In genomic region chr16:75653926-75654325, GRCh38 we compare ENCODE assay signal across 16 cellular contexts. TPM values are rescaled to one million over a fixed set of nuclear protein-coding genes. Genes with fewer than 3 reads are reported as not detected.
DNase-seq lines count a peak whose midpoint lies in the region; ATAC-seq and TF ChIP-seq lines count a peak whose summit lies in the region.
"Had no signal": no experiment of that assay in that cellular context is flagged by ENCODE, and none has a peak within 500 bp of the region (broad histone marks: within the 10 kb centered on the region; RNA-seq: fewer than 3 reads in every experiment).

No MANE protein-coding gene starts in this region.

- no peaks in the 10 kb centered on the region for H3K27me3 ChIP-seq in CD4-positive, CD25-positive, alpha-beta regulatory T cell (ENCODE audit: control insufficient read depth, insufficient read depth, low read length)

- in situ Hi-C loops in astrocyte of the spinal cord (cut with HindIII; ENCODE audit: low sequenced_read_pairs), result no loop called here

- intact Hi-C loops in natural killer cell (cut with micrococcal nuclease), result no loop called here

- no peaks in the 10 kb centered on the region for H3K27me3 Mint-ChIP-seq in CD4-positive, CD25-positive, alpha-beta regulatory T cell
- H3K27me3 Mint-ChIP-seq in IgD-negative memory B cell, result no peaks in the 10 kb centered on the region
- H3K27me3 Mint-ChIP-seq in natural killer cell (ENCODE audit: low read depth in 2 of 2), result no peaks in the 10 kb centered on the region

- H3K27ac Mint-ChIP-seq in CD4-positive, CD25-positive, alpha-beta regulatory T cell, result peak overlapping the region in 2 of 3 donors; percentile 13 to 89
- H3K27ac Mint-ChIP-seq in IgD-negative memory B cell (peak overlapping the region in 2 of 3 donors; percentile 78 to 86), natural killer cell (peak overlapping the region; percentile 99)

- no peaks in the 10 kb centered on the region for H3K9me3 Mint-ChIP-seq in CD4-positive, CD25-positive, alpha-beta regulatory T cell
- no peaks in the 10 kb centered on the region for H3K9me3 Mint-ChIP-seq in IgD-negative memory B cell
- no peaks in the 10 kb centered on the region for H3K9me3 Mint-ChIP-seq in natural killer cell

- H3K9me3 ChIP-seq in CD4-positive, CD25-positive, alpha-beta regulatory T cell (ENCODE audit: control insufficient read depth in 2 of 2, low read length in 2 of 2), result no peaks in the 10 kb centered on the region

- peaks cover 46% of the 10 kb centered on the region for H3K36me3 Mint-ChIP-seq in CD4-positive, CD25-positive, alpha-beta regulatory T cell
- H3K36me3 Mint-ChIP-seq in IgD-negative memory B cell, result peaks cover 2% of the 10 kb centered on the region
- peaks cover 18% of the 10 kb centered on the region for H3K36me3 Mint-ChIP-seq in natural killer cell

- peak overlapping the region; percentile 66 to 94 (median 68) for H3K4me3 Mint-ChIP-seq in CD4-positive, CD25-positive, alpha-beta regulatory T cell
- peak overlapping the region in 1 of 4 donors; percentile 77 for H3K4me3 Mint-ChIP-seq in IgD-negative memory B cell
- peak overlapping the region; percentile 22 for H3K4me3 Mint-ChIP-seq in natural killer cell

- TF ChIP-seq CTCF in astrocyte of the spinal cord (IDR thresholded peaks at IDR 0.05; ENCODE audit: low read depth, low read length) (no peak), natural killer cell (IDR thresholded peaks at IDR 0.05) (no peak)

- peaks cover 56% of the 10 kb centered on the region for H3K36me3 ChIP-seq in CD4-positive, CD25-positive, alpha-beta regulatory T cell (ENCODE audit: control insufficient read depth, insufficient read depth, low read length)

- H3K27ac ChIP-seq in CD4-positive, CD25-positive, alpha-beta regulatory T cell (ENCODE audit: insufficient read depth, low read length, poor library complexity, severe bottlenecking), result peak overlapping the region; percentile 97

- H3K4me1 ChIP-seq in CD4-positive, CD25-positive, alpha-beta regulatory T cell (ENCODE audit: control insufficient read depth, insufficient read depth, low read length, poor library complexity, severe bottlenecking), result peaks cover 47% of the 10 kb centered on the region

- peaks cover 51 to 72% (median 65%) of the 10 kb centered on the region in 4 donors for H3K4me1 Mint-ChIP-seq in CD4-positive, CD25-positive, alpha-beta regulatory T cell
- peaks cover 36 to 46% (median 43%) of the 10 kb centered on the region in 3 donors for H3K4me1 Mint-ChIP-seq in IgD-negative memory B cell
- peaks cover 54 to 61% of the 10 kb centered on the region in 2 donors for H3K4me1 Mint-ChIP-seq in natural killer cell

- ATAC-seq in CD4-positive, CD25-positive, alpha-beta regulatory T cell (ENCODE audit: low read depth in 2 of 2), result no peak
- ATAC-seq in natural killer cell (no peak), HG03469 (IDR thresholded peaks at IDR 0.05; ENCODE audit: unreplicated experiment) (no peak)

- no peak for DNase-seq in CD4-positive, CD25-positive, alpha-beta regulatory T cell
- DNase-seq in astrocyte of the spinal cord (ENCODE audit: low read depth, low spot score), result peak; percentile 15
- no peak for DNase-seq in natural killer cell
- no peak for DNase-seq in NK-92 (lab: John Stamatoyannopoulos, UW; ENCODE audit: unreplicated experiment)
- no peak for DNase-seq in NCI-H128 (lab: John Stamatoyannopoulos, UW; ENCODE audit: unreplicated experiment)
- no peak for DNase-seq in GDM1 (lab: John Stamatoyannopoulos, UW)
- DNase-seq: activated CD8-positive, alpha-beta memory T cell treated with anti-CD3 and anti-CD28 coated beads, Interleukin-2, amount 50 U/mL, for 48 hours; caudate nucleus; kidney glomerular epithelial cell; NCI-H187; nucleus accumbens; stimulated activated CD4-positive, alpha-beta T cell treated with anti-CD3 and anti-CD28 coated beads, Interleukin-15, amount 100 ng/mL, for 24 hours; SW 1271 had no signal

- peak overlapping the region; percentile 100 for H3K4me3 ChIP-seq in CD4-positive, CD25-positive, alpha-beta regulatory T cell (ENCODE audit: low read depth, low read length)
- no peak overlapping the region for H3K4me3 ChIP-seq in astrocyte of the spinal cord (ENCODE audit: low read depth, low read length)

RNA-seq across cellular contexts. Expression of gene TERF2IP, which starts 6.4 kb away (rescaled TPM):
- 133 TPM for total RNA-seq in CD4-positive, CD25-positive, alpha-beta regulatory T cell
- 100 to 1,000 TPM; 133 to 204 (median 162) TPM for polyA plus RNA-seq in CD4-positive, CD25-positive, alpha-beta regulatory T cell
- polyA plus RNA-seq in IgD-negative memory B cell, result 128 TPM
- total RNA-seq in natural killer cell, result 100 to 1,000 TPM; 104 to 125 (median 116) TPM

RNA-seq across cellular contexts. Expression of gene KARS1, which starts 6.5 kb away (rescaled TPM):
- 130 TPM for total RNA-seq in CD4-positive, CD25-positive, alpha-beta regulatory T cell
- 100 to 1,000 TPM; 186 to 237 (median 209) TPM for polyA plus RNA-seq in CD4-positive, CD25-positive, alpha-beta regulatory T cell
- polyA plus RNA-seq in IgD-negative memory B cell, result 184 TPM
- 100 to 1,000 TPM; 102 to 123 (median 114) TPM for total RNA-seq in natural killer cell

RNA-seq across cellular contexts. Expression of gene CPHXL2, which starts 22.9 kb away (rescaled TPM):
- total RNA-seq in CD4-positive, CD25-positive, alpha-beta regulatory T cell, result not detected
- not detected for polyA plus RNA-seq in CD4-positive, CD25-positive, alpha-beta regulatory T cell
- polyA plus RNA-seq in IgD-negative memory B cell, result 0.18 TPM
- total RNA-seq in natural killer cell, result not detected
- total RNA-seq: frontal cortex had no signal

RNA-seq across cellular contexts. Expression of gene ADAT1, which starts 30.8 kb away (rescaled TPM):
- 98.7 TPM for total RNA-seq in CD4-positive, CD25-positive, alpha-beta regulatory T cell
- 10 to 100 TPM; 40.1 to 57.6 (median 52.0) TPM for polyA plus RNA-seq in CD4-positive, CD25-positive, alpha-beta regulatory T cell
- polyA plus RNA-seq in IgD-negative memory B cell, result 39.3 TPM
- total RNA-seq in natural killer cell, result 10 to 100 TPM; 63.5 to 65.2 (median 64.8) TPM

RNA-seq across cellular contexts. Expression of gene DUXB, which starts 47.3 kb away (rescaled TPM):
- total RNA-seq in CD4-positive, CD25-positive, alpha-beta regulatory T cell, result not detected
- not detected for polyA plus RNA-seq in CD4-positive, CD25-positive, alpha-beta regulatory T cell
- not detected for polyA plus RNA-seq in IgD-negative memory B cell
- not detected for total RNA-seq in natural killer cell
- total RNA-seq: frontal cortex had no signal
